ENCODE assay signal across 1 cellular context in the genomic region with DNA sequence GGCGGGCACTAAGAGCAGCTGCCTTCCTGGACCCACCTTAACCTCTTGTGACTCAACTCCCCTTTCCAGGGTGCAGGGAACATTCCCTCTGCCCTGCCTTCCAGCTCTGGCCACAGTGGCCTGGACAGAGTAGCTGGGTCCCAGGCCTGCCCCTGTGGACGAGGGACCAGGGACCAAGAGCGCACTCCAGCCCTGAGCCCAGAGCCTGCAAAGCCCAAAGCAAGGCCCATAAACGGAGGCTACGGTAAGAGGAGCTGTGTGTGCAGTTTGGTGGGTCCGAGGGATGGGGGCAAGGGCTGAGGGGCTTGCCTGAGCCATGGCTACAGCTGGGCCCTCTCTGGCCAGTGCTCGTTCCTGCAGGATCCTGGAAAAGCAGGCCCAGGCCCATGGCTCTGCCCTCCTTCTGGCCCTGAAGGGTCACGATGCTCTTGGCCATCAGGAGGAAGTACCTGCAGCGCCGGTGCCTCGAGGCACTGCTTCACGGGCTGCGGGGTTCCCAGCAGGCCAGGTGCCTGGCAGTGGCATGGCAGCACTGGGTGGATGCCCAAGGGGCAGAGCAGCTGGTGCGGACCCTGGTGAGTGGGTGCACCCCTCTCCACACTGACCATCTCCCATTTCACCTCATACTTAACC.
TF ChIP-seq lines count a peak whose summit lies in the region.

No MANE protein-coding gene starts in this region.

TF ChIP-seq in H1, 55 proteins besides CTCF, POLR2A, EP300 and RAD21:
- TF ChIP-seq SRF (IDR thresholded peaks at IDR 0.05; ENCODE audit: low read depth, low read length), result no peak
- TF ChIP-seq YY1 (IDR thresholded peaks at IDR 0.05; ENCODE audit: low read depth, low read length), result no peak
- TF ChIP-seq HDAC2 (IDR thresholded peaks at IDR 0.05; ENCODE audit: borderline replicate concordance in 1 of 2, low read depth in 2 of 2, low read length in 2 of 2), result no peak
- no peak for TF ChIP-seq BCL11A (IDR thresholded peaks at IDR 0.05; ENCODE audit: low read depth in 2 of 2, low read length in 2 of 2)
- TF ChIP-seq POU5F1 (IDR thresholded peaks at IDR 0.05; ENCODE audit: low read depth, low read length), result no peak
- TF ChIP-seq JUN (IDR thresholded peaks at IDR 0.05; ENCODE audit: low read depth, low read length), result no peak
- TF ChIP-seq CBX5 (IDR thresholded peaks at IDR 0.05; ENCODE audit: low read depth, low read length), result no peak
- TF ChIP-seq RBBP5 (IDR thresholded peaks at IDR 0.05; ENCODE audit: borderline replicate concordance, low read depth, low read length), result no peak
- TF ChIP-seq ATF2 (IDR thresholded peaks at IDR 0.05; ENCODE audit: low read length), result no peak
- TF ChIP-seq CBX8 (IDR thresholded peaks at IDR 0.05; ENCODE audit: borderline replicate concordance, low read depth, low read length), result no peak
TF ChIP-seq in H1: peak in this region for 0.
